ENCODE assay signal across 8 cellular contexts in genomic region chrX:123860983-123861382, GRCh38. TPM values are rescaled to one million over a fixed set of nuclear protein-coding genes. Genes with fewer than 3 reads are reported as not detected.
DNase-seq lines count a peak whose midpoint lies in the region; ATAC-seq and TF ChIP-seq lines count a peak whose summit lies in the region.

No MANE protein-coding gene starts in this region.

- H3K4me1 ChIP-seq in GM23248 (ENCODE audit: insufficient read depth): no peaks in the 10 kb centered on the region; the same call in 1 of the 2 replicates
- no peaks in the 10 kb centered on the region for H3K4me1 ChIP-seq in colonic mucosa
- no peaks in the 10 kb centered on the region for H3K4me1 ChIP-seq in muscle layer of colon (ENCODE audit: insufficient read depth, low read length)

- peak overlapping the region; percentile 51 for H2AFZ ChIP-seq in GM23248

- H3K79me2 ChIP-seq in GM23248 (ENCODE audit: insufficient read depth): peaks cover 54% of the 10 kb centered on the region

- H3K36me3 ChIP-seq in GM23248 (ENCODE audit: low read depth): no peaks in the 10 kb centered on the region
- no peaks in the 10 kb centered on the region for H3K36me3 ChIP-seq in colonic mucosa
- no peaks in the 10 kb centered on the region for H3K36me3 ChIP-seq in muscle layer of colon (ENCODE audit: insufficient read depth, low read length)

- H3K9me3 ChIP-seq in GM23248 (ENCODE audit: low read depth) (no peaks in the 10 kb centered on the region), colonic mucosa (no peaks in the 10 kb centered on the region), muscle layer of colon (ENCODE audit: low read length) (no peaks in the 10 kb centered on the region)

- no peaks in the 10 kb centered on the region for H3K27me3 ChIP-seq in GM23248 (replicated peaks; ENCODE audit: insufficient read depth)
- no peaks in the 10 kb centered on the region for H3K27me3 ChIP-seq in colonic mucosa
- no peaks in the 10 kb centered on the region for H3K27me3 ChIP-seq in muscle layer of colon (ENCODE audit: control insufficient read depth in 1 of 2, insufficient read depth in 2 of 2, low read length in 2 of 2)

- H3K9me2 ChIP-seq in GM23248 (ENCODE audit: insufficient read depth): no peaks in the 10 kb centered on the region

- TF ChIP-seq CTCF in colonic mucosa (IDR thresholded peaks at IDR 0.05) (no peak), GM20000 (IDR thresholded peaks at IDR 0.05; ENCODE audit: extremely low read depth, missing control alignments) (no peak)

- no peak for ATAC-seq in GM21390 (IDR thresholded peaks at IDR 0.05; ENCODE audit: unreplicated experiment)

- H3K4me3 ChIP-seq in GM23248 (peak overlapping the region; percentile 99), colonic mucosa (peak overlapping the region; percentile 47), muscle layer of colon (ENCODE audit: low read depth in 1 of 2, low read length in 2 of 2) (peak overlapping the region; percentile 50 to 91)

- 0% methylated on average over 4 of the region's 4 CpGs for WGBS in GM23248 (ENCODE audit: low coverage in 1 of 2, low lambda C conversion rate in 2 of 2, missing lambda C conversion rate in 2 of 2), 2 experiments

- no peaks in the 10 kb centered on the region for H4K20me1 ChIP-seq in GM23248 (ENCODE audit: insufficient read depth)

- H3K27ac ChIP-seq in GM23248 (peak overlapping the region; percentile 98), colonic mucosa (peak overlapping the region; percentile 97), muscle layer of colon (ENCODE audit: low read depth, low read length) (peak overlapping the region; percentile 76)

- H3K9ac ChIP-seq in GM23248 (peak overlapping the region; percentile 99), colonic mucosa (ENCODE audit: low read depth in 2 of 2, low read length in 2 of 2) (peak overlapping the region; percentile 40 to 82), muscle layer of colon (ENCODE audit: low read length) (peak overlapping the region; percentile 46)

- H3F3A ChIP-seq in GM23248 (ENCODE audit: insufficient read depth): peaks cover 15% of the 10 kb centered on the region

- intact Hi-C loops in colonic mucosa (cut with DNase I): no loop called here

- DNase-seq in GM23248 (peak; percentile 35), NCI-H345 treated with DMSO at 0.1 percent for 48 hours (lab: John Stamatoyannopoulos, UW; ENCODE audit: unreplicated experiment) (peak; percentile 9), colonic mucosa (no peak), LoVo (ENCODE audit: low spot score) (no peak), GM20000 (ENCODE audit: low spot score) (no peak)
- no peak for DNase-seq in activated CD4-positive, CD25-positive, alpha-beta regulatory T cell treated with anti-CD3 and anti-CD28 coated beads, Interleukin-2, amount 50 U/mL, for 72 hours

- H3K4me2 ChIP-seq in GM23248 (ENCODE audit: unreplicated experiment): peak overlapping the region; percentile 77

- in situ Hi-C loops in GM23248 (cut with MboI): no loop called here

RNA-seq across cellular contexts. Expression of gene XIAP, which starts 1.1 kb away (rescaled TPM):
- 19.7 and 40.6 TPM in 2 replicates for total RNA-seq in GM23248 (2014; rRNA removed; shearing (Covaris generic))
- 15.3 and 17.3 TPM in 2 replicates for polyA plus RNA-seq in GM23248 (2016; fragmentation: Nextera tagmentation; extraction: Ambion mirVana)
- 10 to 100 TPM; 54.9 to 73.2 TPM for total RNA-seq in colonic mucosa

Comparison
In these comparisons a context has a peak if more than half of its experiments do, and no peak if none do; other contexts are left out.
1. DNase-seq: peak in GM23248 (single experiment) and NCI-H345 treated with DMSO at 0.1 percent for 48 hours (single experiment); none in colonic mucosa (single experiment), LoVo (single experiment), activated CD4-positive, CD25-positive, alpha-beta regulatory T cell treated with anti-CD3 and anti-CD28 coated beads, Interleukin-2, amount 50 U/mL, for 72 hours (single experiment) and GM20000 (single experiment).
2. H3K4me3 ChIP-seq: peak in every context shown above with its lines; median percentile 99 in GM23248; 70 in muscle layer of colon; 47 in colonic mucosa.
3. H3K9ac ChIP-seq: peak in every context shown above with its lines; median percentile 99 in GM23248; 61 in colonic mucosa; 46 in muscle layer of colon.
4. Peak in every context shown above with its lines, with median percentiles within 50 percentile points of each other: H3K27ac ChIP-seq.